In the genomic region with DNA sequence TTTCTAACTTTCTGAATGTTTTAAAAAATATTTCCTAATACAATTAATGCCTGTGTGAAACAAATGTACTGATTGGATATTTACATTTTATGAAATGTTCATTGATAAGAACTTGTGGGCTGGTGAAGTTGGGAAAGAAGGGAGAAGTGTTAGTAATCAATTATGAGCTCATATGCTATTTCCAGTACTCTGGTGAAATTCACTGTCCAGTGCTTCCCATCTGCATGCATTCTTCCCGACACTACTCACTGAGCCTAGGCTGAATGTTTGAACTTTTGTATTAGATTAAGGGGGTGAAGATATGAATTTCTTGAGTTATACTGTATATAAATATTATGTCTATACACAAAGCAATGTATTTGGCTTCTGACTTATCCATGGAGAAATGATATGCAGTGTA, we compare ENCODE assay signal across 20 cellular contexts. TPM values are rescaled to one million over a fixed set of nuclear protein-coding genes. Genes with fewer than 3 reads are reported as not detected.
DNase-seq lines count a peak whose midpoint lies in the region; ATAC-seq and TF ChIP-seq lines count a peak whose summit lies in the region.
"Had no signal": no experiment of that assay in that cellular context is flagged by ENCODE, and none has a peak within 500 bp of the region (broad histone marks: within the 10 kb centered on the region; RNA-seq: fewer than 3 reads in every experiment).

No MANE protein-coding gene starts in this region.

- POLR2A ChIA-PET in AG04449 (lab: Yijun Ruan, JAX), result no interaction called here

- H3K4me1 ChIP-seq in body of pancreas, result peaks cover 19% of the 10 kb centered on the region

- H3K9me3 Mint-ChIP-seq in glutamatergic neuron (ENCODE audit: unreplicated experiment), result no peaks in the 10 kb centered on the region
- H3K9me3 Mint-ChIP-seq: activated CD4-positive, alpha-beta memory T cell treated with anti-CD3 and anti-CD28 coated beads for 36 hours; activated naive CD8-positive, alpha-beta T cell treated with anti-CD3 and anti-CD28 coated beads, Interleukin-2, amount 50 U/mL, for 24 hours; activated T-cell treated with anti-CD3 and anti-CD28 coated beads, Interleukin-2, amount 50 U/mL, for 4 hours had no signal

- CTCF ChIA-PET in AG04449 (lab: Yijun Ruan, JAX), result interaction anchor here (2.2 to 2.7 kb wide), 2 partner anchors 9 to 18 kb away, joined by 5 to 13 read pairs; no protein-coding TSS in a partner anchor

- TF ChIP-seq CTCF in AG04449 (IDR thresholded peaks at IDR 0.05; ENCODE audit: insufficient read depth, low read length, missing control alignments) (no peak), body of pancreas (IDR thresholded peaks at IDR 0.05) (no peak), glutamatergic neuron (IDR thresholded peaks at IDR 0.05; ENCODE audit: partially characterized antibody, unreplicated experiment) (no peak)

- no peaks in the 10 kb centered on the region for H3K36me3 Mint-ChIP-seq in glutamatergic neuron (ENCODE audit: unreplicated experiment)
- H3K36me3 Mint-ChIP-seq: activated CD4-positive, alpha-beta memory T cell treated with anti-CD3 and anti-CD28 coated beads for 36 hours had no signal

- ATAC-seq in body of pancreas (peak; percentile 88), left cardiac atrium (peak; percentile 71), GM18511 (IDR thresholded peaks at IDR 0.05; ENCODE audit: unreplicated experiment) (no peak)
- ATAC-seq: activated naive CD8-positive, alpha-beta T cell treated with anti-CD3 and anti-CD28 coated beads, Interleukin-2, amount 50 U/mL, for 24 hours; activated T-cell treated with anti-CD3 and anti-CD28 coated beads, Interleukin-2, amount 50 U/mL, for 4 hours; PC-3; sciatic nerve had no signal

- intact Hi-C loops in body of pancreas (cut with DNase I) (no loop called here), left cardiac atrium (cut with DNase I) (no loop called here)

- H3K4me3 ChIP-seq in AG04449 (ENCODE audit: low read depth, low read length) (no peak overlapping the region), body of pancreas (no peak overlapping the region)

- H3K4me1 Mint-ChIP-seq in glutamatergic neuron (ENCODE audit: low read depth, unreplicated experiment), result peaks cover 1% of the 10 kb centered on the region
- H3K4me1 Mint-ChIP-seq: activated naive CD8-positive, alpha-beta T cell treated with anti-CD3 and anti-CD28 coated beads, Interleukin-2, amount 50 U/mL, for 24 hours had no signal

- no peak overlapping the region for H3K27ac Mint-ChIP-seq in glutamatergic neuron (ENCODE audit: unreplicated experiment)
- H3K27ac Mint-ChIP-seq: activated CD4-positive, alpha-beta memory T cell treated with anti-CD3 and anti-CD28 coated beads for 36 hours; activated naive CD8-positive, alpha-beta T cell treated with anti-CD3 and anti-CD28 coated beads, Interleukin-2, amount 50 U/mL, for 24 hours had no signal

- TF ChIP-seq POLR2A in body of pancreas (IDR thresholded peaks at IDR 0.05), result no peak

- H3K9me3 ChIP-seq in body of pancreas, result no peaks in the 10 kb centered on the region
- H3K9me3 ChIP-seq: neutrophil had no signal

- H3K27ac ChIP-seq in body of pancreas, result no peak overlapping the region
- H3K27ac ChIP-seq: neutrophil, VCaP had no signal

- H3K27me3 Mint-ChIP-seq in glutamatergic neuron (ENCODE audit: unreplicated experiment), result no peaks in the 10 kb centered on the region

- H3K36me3 ChIP-seq in body of pancreas (replicated peaks in 1 of 2; ENCODE audit: insufficient read depth in 1 of 2, low read depth in 2 of 2), result no peaks in the 10 kb centered on the region
- H3K36me3 ChIP-seq: neutrophil had no signal

- no peaks in the 10 kb centered on the region for H3K27me3 ChIP-seq in body of pancreas

- no peak overlapping the region for H3K4me3 Mint-ChIP-seq in glutamatergic neuron (ENCODE audit: unreplicated experiment)
- H3K4me3 Mint-ChIP-seq: activated CD4-positive, alpha-beta memory T cell treated with anti-CD3 and anti-CD28 coated beads for 36 hours; activated naive CD8-positive, alpha-beta T cell treated with anti-CD3 and anti-CD28 coated beads, Interleukin-2, amount 50 U/mL, for 24 hours; activated T-cell treated with anti-CD3 and anti-CD28 coated beads, Interleukin-2, amount 50 U/mL, for 4 hours had no signal

- 44 to 48% methylated on average over 1 of the region's 1 CpG for WGBS in body of pancreas, 2 donors

- DNase-seq in AG04449 (ENCODE audit: low read depth, low spot score) (peak; percentile 10), HPDE6-E6E7 (ENCODE audit: extremely low spot score) (peak; percentile 21), body of pancreas (no peak), left cardiac atrium (no peak), putamen (ENCODE audit: low spot score) (no peak), DMS 273 treated with DMSO at 0.1 percent for 48 hours (lab: John Stamatoyannopoulos, UW) (no peak), glutamatergic neuron (no peak)
- DNase-seq: activated CD4-positive, alpha-beta memory T cell treated with anti-CD3 and anti-CD28 coated beads for 36 hours; activated naive CD8-positive, alpha-beta T cell treated with anti-CD3 and anti-CD28 coated beads, Interleukin-2, amount 50 U/mL, for 24 hours; activated T-cell treated with anti-CD3 and anti-CD28 coated beads, Interleukin-2, amount 50 U/mL, for 4 hours; GDM1; H7; NCI-H2081 treated with DMSO at 0.1 percent for 48 hours; NCI-H526; PC-3; stimulated activated CD4-positive, alpha-beta T cell treated with anti-CD3 and anti-CD28 coated beads, Interleukin-2, amount 100 ng/mL, for 24 hours had no signal

RNA-seq across cellular contexts. Expression of gene SKA1, which starts 36.0 kb away (rescaled TPM):
- total RNA-seq in body of pancreas (under 1 TPM in 1 of 2 donors, not detected in 1; 0.52 TPM), left cardiac atrium (under 1 TPM; 0.21 to 0.74 TPM), glutamatergic neuron (ENCODE audit: unreplicated experiment) (2.0 TPM)

Comparison
In these comparisons a context has a peak if more than half of its experiments do, and no peak if none do; other contexts are left out.
1. DNase-seq: peak in AG04449 (single experiment) and HPDE6-E6E7 (single experiment); none in body of pancreas (0 of 4), left cardiac atrium (single experiment), putamen (single experiment), DMS 273 treated with DMSO at 0.1 percent for 48 hours (single experiment) and glutamatergic neuron (single experiment).